8 cellular contexts compared by ENCODE assay signal in the genomic region with DNA sequence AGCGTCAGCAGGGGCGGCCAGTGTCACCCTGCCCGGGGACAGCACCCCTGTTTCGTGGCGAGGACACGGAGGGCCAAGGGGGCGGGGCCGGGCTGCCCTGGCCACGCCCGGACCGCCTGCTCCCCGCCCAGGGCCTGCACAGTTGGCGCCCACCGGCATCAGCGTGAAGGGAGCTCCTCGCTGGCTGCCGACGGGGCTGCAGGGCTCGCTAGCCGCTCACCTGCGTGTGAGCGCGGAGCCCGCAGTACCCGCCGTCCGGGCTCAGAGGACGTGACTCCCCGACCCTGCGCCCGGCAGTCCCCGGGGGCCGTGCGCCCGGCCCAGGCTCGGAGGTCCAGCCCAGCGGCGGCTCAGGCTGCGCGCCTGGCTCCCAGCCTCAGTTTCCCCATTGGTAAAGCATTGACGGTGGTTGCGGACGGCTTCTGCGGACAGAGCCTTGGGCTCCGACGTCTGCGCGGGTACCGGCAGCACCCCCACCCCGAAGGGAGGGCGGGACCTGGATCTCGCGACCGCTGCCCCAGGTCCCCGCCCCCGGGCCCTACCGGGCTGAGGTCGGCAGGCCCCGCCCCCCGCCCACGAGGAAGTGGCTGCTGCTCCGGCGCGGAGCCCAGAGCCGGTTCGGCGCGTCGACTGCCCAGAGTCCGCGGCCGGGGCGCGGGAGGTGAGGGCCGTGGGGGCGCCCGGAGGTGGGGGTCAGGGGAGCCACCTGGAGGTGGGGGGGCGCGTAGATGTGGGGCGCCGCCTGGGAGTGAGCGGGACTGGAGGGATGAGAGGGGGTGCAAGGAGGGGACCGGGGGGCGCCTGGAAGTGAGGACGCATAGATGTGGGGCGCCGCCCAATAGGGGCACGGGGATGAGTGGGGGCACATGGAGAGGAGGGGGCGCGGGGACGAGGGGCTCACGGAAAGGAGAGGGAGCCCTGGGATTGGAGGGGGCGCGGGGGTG. TPM values are rescaled to one million over a fixed set of nuclear protein-coding genes. Genes with fewer than 3 reads are reported as not detected.
DNase-seq lines count a peak whose midpoint lies in the region; ATAC-seq and TF ChIP-seq lines count a peak whose summit lies in the region.

ARPC1B (plus strand) TSS at position 610 of the 944 bp plus-strand sequence. CDS start 10,985 bp downstream, outside the sequence.

- peaks cover 7 to 23% (median 14%) of the 10 kb centered on the region in 4 donors for H3K4me1 ChIP-seq in liver (ENCODE audit: control insufficient read depth in 4 of 4, insufficient read depth in 4 of 4, low read length in 3 of 4)

- in situ Hi-C loops in GM13977 (cut with MboI; ENCODE audit: low pct_unique_long_range_greater_than_20kb, low sequenced_read_pairs, unreplicated experiment) = no loop called here

- H3K4me3 Mint-ChIP-seq in dendritic cell treated with granulocyte-macrophage colony-stimulating factor and Interleukin-4, amounts not matched to agents 40 ng/mL and 50 ng/mL, for 4 days = peak within 1 kb of the TSS; percentile 86

- no peaks in the 10 kb centered on the region for H3K9me3 ChIP-seq in liver (ENCODE audit: control insufficient read depth in 4 of 4, low read length in 3 of 4)

- no peaks in the 10 kb centered on the region for H3K9me3 Mint-ChIP-seq in dendritic cell treated with granulocyte-macrophage colony-stimulating factor and Interleukin-4, amounts not matched to agents 40 ng/mL and 50 ng/mL, for 4 days

- peak within 1 kb of the TSS; percentile 74 to 98 (median 87) for H3K4me3 ChIP-seq in liver (ENCODE audit: low read depth in 1 of 3, low read length in 3 of 3)

- intact Hi-C loops in dendritic cell treated with granulocyte-macrophage colony-stimulating factor and Interleukin-4, amounts not matched to agents 40 ng/mL and 50 ng/mL, for 4 days (cut with micrococcal nuclease) = loop anchor here (2.0 to 5.0 kb wide), 2 partner anchors 34 to 47 kb away; partner anchors contain the start of genes ARPC1A, BUD31 and PDAP1

- peak within 1 kb of the TSS; percentile 92 for H3K27ac Mint-ChIP-seq in dendritic cell treated with granulocyte-macrophage colony-stimulating factor and Interleukin-4, amounts not matched to agents 40 ng/mL and 50 ng/mL, for 4 days

- H3K4me1 Mint-ChIP-seq in dendritic cell treated with granulocyte-macrophage colony-stimulating factor and Interleukin-4, amounts not matched to agents 40 ng/mL and 50 ng/mL, for 4 days (ENCODE audit: low read depth) = peaks cover 70% of the 10 kb centered on the region

- no peak for TF ChIP-seq RAD21 in liver (IDR thresholded peaks at IDR 0.05)

- WGBS in liver = 1% methylated on average over 94 of the region's 94 CpGs

- H3K36me3 Mint-ChIP-seq in dendritic cell treated with granulocyte-macrophage colony-stimulating factor and Interleukin-4, amounts not matched to agents 40 ng/mL and 50 ng/mL, for 4 days (ENCODE audit: low read depth) = peaks cover 51% of the 10 kb centered on the region

- H3K9ac ChIP-seq in liver (ENCODE audit: low read depth in 1 of 2, low read length in 2 of 2) = peak within 1 kb of the TSS in 1 of 2 donors; percentile 45

- DNase-seq in GM13977 (ENCODE audit: low spot score) (peak; percentile 99), NCI-H2227 (lab: John Stamatoyannopoulos, UW; ENCODE audit: unreplicated experiment) (peak; percentile 81)
- DNase-seq in activated CD4-positive, alpha-beta T cell treated with anti-CD3 and anti-CD28 coated beads for 4 hours = peak; percentile 84 to 91
- peak; percentile 67 to 82 (median 71) for DNase-seq in stimulated activated CD4-positive, alpha-beta T cell treated with anti-CD3 and anti-CD28 coated beads, TNF-alpha, amount 100 ng/mL, for 1 hour (ENCODE audit: low read depth in 3 of 3, low spot score in 1 of 3)

- ATAC-seq in HG02852 (IDR thresholded peaks at IDR 0.05; ENCODE audit: unreplicated experiment) = peak; percentile 64

- no peaks in the 10 kb centered on the region for H3K27me3 Mint-ChIP-seq in dendritic cell treated with granulocyte-macrophage colony-stimulating factor and Interleukin-4, amounts not matched to agents 40 ng/mL and 50 ng/mL, for 4 days

- H3K27me3 ChIP-seq in liver (ENCODE audit: control insufficient read depth in 4 of 4, insufficient read depth in 4 of 4, low read length in 3 of 4) = no peaks in the 10 kb centered on the region

- no peaks in the 10 kb centered on the region for H3K36me3 ChIP-seq in liver (ENCODE audit: control insufficient read depth in 4 of 4, insufficient read depth in 3 of 4, low read depth in 1 of 4, low read length in 3 of 4)

- H3K27ac ChIP-seq in 22Rv1 = peak within 1 kb of the TSS; percentile 86
- H3K27ac ChIP-seq in liver (ENCODE audit: low read depth in 1 of 2, low read length in 2 of 2) = peak within 1 kb of the TSS; percentile 85 to 90

- no peak for TF ChIP-seq CTCF in 22Rv1 (IDR thresholded peaks at IDR 0.05)
- no peak for TF ChIP-seq CTCF in GM13977 (IDR thresholded peaks at IDR 0.05; ENCODE audit: extremely low read depth, insufficient read depth, missing control alignments)
- no peak for TF ChIP-seq CTCF in liver (IDR thresholded peaks at IDR 0.05; ENCODE audit: low read depth, low read length, missing input control)

TF ChIP-seq in liver, 16 proteins besides CTCF, POLR2A, EP300 and RAD21:
- TF ChIP-seq GABPA (IDR thresholded peaks at IDR 0.05 in 1 of 2, conservative IDR thresholded peaks at IDR 0.05 in 1 of 2) (no peak), EGR1 (IDR thresholded peaks at IDR 0.05; ENCODE audit: low read depth in 2 of 2) (peak in 1 of 2 donors; percentile 73)

RNA-seq across cellular contexts. Expression of gene ARPC1B, which starts in this region (rescaled TPM):
- 100 to 1,000 TPM; 111 to 182 TPM for total RNA-seq in liver
- 100 to 1,000 TPM in 1 of 2 donors, 10 to 100 TPM in 1; 43.9 to 112 TPM for polyA plus RNA-seq in liver

Comparison
In these comparisons a context has a peak if more than half of its experiments do, and no peak if none do; other contexts are left out.
1. Peak in every context shown above with its lines: DNase-seq, ATAC-seq, H3K4me3 ChIP-seq and H3K27ac ChIP-seq.